1 cellular context compared by ENCODE assay signal in the genomic region with DNA sequence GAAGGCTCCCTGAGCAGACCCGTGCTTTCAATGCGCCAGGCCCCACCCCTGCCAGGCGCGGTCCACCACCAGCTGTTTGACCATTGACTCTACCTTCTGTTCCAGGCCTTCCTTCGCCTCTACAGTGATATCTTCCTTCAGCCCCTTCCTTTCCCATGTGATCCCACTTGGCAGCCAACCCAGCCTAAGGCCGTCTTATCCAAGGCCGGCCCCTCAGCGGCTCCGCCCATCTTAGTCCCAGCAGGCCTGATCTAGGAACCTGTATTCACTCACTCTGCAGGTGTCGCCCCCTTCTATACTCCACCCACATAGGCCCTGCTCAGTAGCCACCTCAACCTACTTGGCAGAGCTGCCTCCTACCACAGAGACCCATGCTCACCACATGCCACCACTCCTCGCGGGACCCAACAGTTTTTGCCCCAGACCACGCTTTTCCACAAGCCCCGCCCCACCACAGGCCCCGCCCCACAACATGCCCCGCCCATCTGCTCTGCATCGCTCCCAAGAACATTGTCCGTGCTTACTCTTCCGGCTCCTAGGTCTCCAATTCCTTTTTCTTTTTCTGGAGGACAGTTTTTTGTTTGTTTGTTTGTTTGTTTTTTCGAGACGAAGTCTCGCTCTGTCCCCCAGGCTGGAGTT.
TF ChIP-seq lines count a peak whose summit lies in the region.

No MANE protein-coding gene starts in this region.

TF ChIP-seq in HCT116, 20 proteins besides CTCF, POLR2A, EP300 and RAD21 (continued from another document):
- TF ChIP-seq, protein P1, sequence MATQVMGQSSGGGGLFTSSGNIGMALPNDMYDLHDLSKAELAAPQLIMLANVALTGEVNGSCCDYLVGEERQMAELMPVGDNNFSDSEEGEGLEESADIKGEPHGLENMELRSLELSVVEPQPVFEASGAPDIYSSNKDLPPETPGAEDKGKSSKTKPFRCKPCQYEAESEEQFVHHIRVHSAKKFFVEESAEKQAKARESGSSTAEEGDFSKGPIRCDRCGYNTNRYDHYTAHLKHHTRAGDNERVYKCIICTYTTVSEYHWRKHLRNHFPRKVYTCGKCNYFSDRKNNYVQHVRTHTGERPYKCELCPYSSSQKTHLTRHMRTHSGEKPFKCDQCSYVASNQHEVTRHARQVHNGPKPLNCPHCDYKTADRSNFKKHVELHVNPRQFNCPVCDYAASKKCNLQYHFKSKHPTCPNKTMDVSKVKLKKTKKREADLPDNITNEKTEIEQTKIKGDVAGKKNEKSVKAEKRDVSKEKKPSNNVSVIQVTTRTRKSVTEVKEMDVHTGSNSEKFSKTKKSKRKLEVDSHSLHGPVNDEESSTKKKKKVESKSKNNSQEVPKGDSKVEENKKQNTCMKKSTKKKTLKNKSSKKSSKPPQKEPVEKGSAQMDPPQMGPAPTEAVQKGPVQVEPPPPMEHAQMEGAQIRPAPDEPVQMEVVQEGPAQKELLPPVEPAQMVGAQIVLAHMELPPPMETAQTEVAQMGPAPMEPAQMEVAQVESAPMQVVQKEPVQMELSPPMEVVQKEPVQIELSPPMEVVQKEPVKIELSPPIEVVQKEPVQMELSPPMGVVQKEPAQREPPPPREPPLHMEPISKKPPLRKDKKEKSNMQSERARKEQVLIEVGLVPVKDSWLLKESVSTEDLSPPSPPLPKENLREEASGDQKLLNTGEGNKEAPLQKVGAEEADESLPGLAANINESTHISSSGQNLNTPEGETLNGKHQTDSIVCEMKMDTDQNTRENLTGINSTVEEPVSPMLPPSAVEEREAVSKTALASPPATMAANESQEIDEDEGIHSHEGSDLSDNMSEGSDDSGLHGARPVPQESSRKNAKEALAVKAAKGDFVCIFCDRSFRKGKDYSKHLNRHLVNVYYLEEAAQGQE (IDR thresholded peaks at IDR 0.05; ENCODE audit: low read depth), result no peak
- TF ChIP-seq, protein P2, sequence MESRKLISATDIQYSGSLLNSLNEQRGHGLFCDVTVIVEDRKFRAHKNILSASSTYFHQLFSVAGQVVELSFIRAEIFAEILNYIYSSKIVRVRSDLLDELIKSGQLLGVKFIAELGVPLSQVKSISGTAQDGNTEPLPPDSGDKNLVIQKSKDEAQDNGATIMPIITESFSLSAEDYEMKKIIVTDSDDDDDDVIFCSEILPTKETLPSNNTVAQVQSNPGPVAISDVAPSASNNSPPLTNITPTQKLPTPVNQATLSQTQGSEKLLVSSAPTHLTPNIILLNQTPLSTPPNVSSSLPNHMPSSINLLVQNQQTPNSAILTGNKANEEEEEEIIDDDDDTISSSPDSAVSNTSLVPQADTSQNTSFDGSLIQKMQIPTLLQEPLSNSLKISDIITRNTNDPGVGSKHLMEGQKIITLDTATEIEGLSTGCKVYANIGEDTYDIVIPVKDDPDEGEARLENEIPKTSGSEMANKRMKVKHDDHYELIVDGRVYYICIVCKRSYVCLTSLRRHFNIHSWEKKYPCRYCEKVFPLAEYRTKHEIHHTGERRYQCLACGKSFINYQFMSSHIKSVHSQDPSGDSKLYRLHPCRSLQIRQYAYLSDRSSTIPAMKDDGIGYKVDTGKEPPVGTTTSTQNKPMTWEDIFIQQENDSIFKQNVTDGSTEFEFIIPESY (IDR thresholded peaks at IDR 0.05; ENCODE audit: extremely low read depth, insufficient replicate concordance, low read length), result no peak
- TF ChIP-seq CBX3 (IDR thresholded peaks at IDR 0.05; ENCODE audit: low read depth), result no peak
- TF ChIP-seq FOSL1 (IDR thresholded peaks at IDR 0.05; ENCODE audit: low read depth), result no peak
- no peak for TF ChIP-seq JUND (IDR thresholded peaks at IDR 0.05)
- no peak for TF ChIP-seq SIN3A (IDR thresholded peaks at IDR 0.05; ENCODE audit: low read depth)
- no peak for TF ChIP-seq ZFX (IDR thresholded peaks at IDR 0.05)
- TF ChIP-seq ZNF274 (IDR thresholded peaks at IDR 0.05; ENCODE audit: low read depth, low read length), result no peak
- no peak for TF ChIP-seq EZH2phosphoT487 (IDR thresholded peaks at IDR 0.05; ENCODE audit: borderline replicate concordance)
- no peak for TF ChIP-seq CEBPB (IDR thresholded peaks at IDR 0.05; ENCODE audit: low read depth)
- TF ChIP-seq POLR2AphosphoS5 (IDR thresholded peaks at IDR 0.05; ENCODE audit: low read depth, low read length), result no peak
- no peak for TF ChIP-seq SP1 (IDR thresholded peaks at IDR 0.05; ENCODE audit: low read depth)
